21 cellular contexts compared by ENCODE assay signal in genomic region chr20:64091762-64092161, GRCh38. TPM values are rescaled to one million over a fixed set of nuclear protein-coding genes. Genes with fewer than 3 reads are reported as not detected.
DNase-seq lines count a peak whose midpoint lies in the region; ATAC-seq and TF ChIP-seq lines count a peak whose summit lies in the region.
"Had no signal": no experiment of that assay in that cellular context is flagged by ENCODE, and none has a peak within 500 bp of the region (broad histone marks: within the 10 kb centered on the region; RNA-seq: fewer than 3 reads in every experiment).

No MANE protein-coding gene starts in this region.

- intact Hi-C loops in heart right ventricle (cut with DNase I), result no loop called here

- WGBS in heart right ventricle, 2 donors, result 20 to 27% methylated on average over 17 of the region's 17 CpGs

- H2AFZ ChIP-seq in neural progenitor cell (replicated peaks), result no peak overlapping the region
- H2AFZ ChIP-seq: hepatocyte had no signal

- H3K9ac ChIP-seq in neural progenitor cell, result no peak overlapping the region

- H4K20me1 ChIP-seq in neural progenitor cell (ENCODE audit: low read depth), result no peaks in the 10 kb centered on the region

- H3K4me1 ChIP-seq in neural progenitor cell (peaks cover 3% of the 10 kb centered on the region), heart right ventricle (no peaks in the 10 kb centered on the region)
- H3K4me1 ChIP-seq: thyroid gland had no signal

- H3K79me2 ChIP-seq in neural progenitor cell (ENCODE audit: low read depth), result no peaks in the 10 kb centered on the region
- H3K79me2 ChIP-seq: hepatocyte had no signal

- H3K4me3 Mint-ChIP-seq in neural progenitor cell, result peak overlapping the region; percentile 66
- H3K4me3 Mint-ChIP-seq: activated CD8-positive, alpha-beta T cell treated with anti-CD3 and anti-CD28 coated beads, Interleukin-2, amount 10 ng/mL, durations not matched to agents 7 days and 5 days; activated T-helper 17 cell treated with anti-CD3 and anti-CD28 coated beads, Interleukin-2, amount 50 U/mL, for 72 hours had no signal

- H3K27ac ChIP-seq in neural progenitor cell (no peak overlapping the region), heart right ventricle (no peak overlapping the region)
- H3K27ac ChIP-seq: hepatocyte, thyroid gland had no signal

- peak overlapping the region; percentile 81 for H3K27ac Mint-ChIP-seq in neural progenitor cell
- H3K27ac Mint-ChIP-seq: activated CD8-positive, alpha-beta T cell treated with anti-CD3 and anti-CD28 coated beads, Interleukin-2, amount 10 ng/mL, durations not matched to agents 7 days and 5 days; activated T-helper 17 cell treated with anti-CD3 and anti-CD28 coated beads, Interleukin-2, amount 50 U/mL, for 72 hours; nephron had no signal

- H3K4me2 ChIP-seq in neural progenitor cell, result no peak overlapping the region
- H3K4me2 ChIP-seq: hepatocyte had no signal

- peaks cover 34% of the 10 kb centered on the region for H3K27me3 Mint-ChIP-seq in neural progenitor cell (ENCODE audit: insufficient read depth, low read depth)
- H3K27me3 Mint-ChIP-seq: activated T-helper 17 cell treated with anti-CD3 and anti-CD28 coated beads, Interleukin-2, amount 50 U/mL, for 72 hours; CD4-positive, alpha-beta memory T cell had no signal

- no peak for ATAC-seq in heart right ventricle
- ATAC-seq: activated T-helper 17 cell treated with anti-CD3 and anti-CD28 coated beads, Interleukin-2, amount 50 U/mL, for 72 hours had no signal

- no peaks in the 10 kb centered on the region for H3K36me3 ChIP-seq in neural progenitor cell
- no peaks in the 10 kb centered on the region for H3K36me3 ChIP-seq in heart right ventricle
- H3K36me3 ChIP-seq: thyroid gland had no signal

- peak; percentile 47 to 56 for DNase-seq in NCI-H524 (lab: John Stamatoyannopoulos, UW)
- no peak for DNase-seq in NCI-H524 treated with DMSO at 0.1 percent for 48 hours (lab: John Stamatoyannopoulos, UW)
- peak; percentile 34 for DNase-seq in NCI-H69 (lab: John Stamatoyannopoulos, UW)
- DNase-seq in cerebellum (ENCODE audit: low spot score), result peak; percentile 39
- DNase-seq in neural progenitor cell (ENCODE audit: low spot score), result peak; percentile 59
- no peak for DNase-seq in heart right ventricle
- no peak for DNase-seq in Ammon's horn (ENCODE audit: low spot score)
- no peak for DNase-seq in effector CD4-positive, alpha-beta T cell
- DNase-seq: activated CD8-positive, alpha-beta T cell treated with anti-CD3 and anti-CD28 coated beads, Interleukin-2, amount 10 ng/mL, durations not matched to agents 7 days and 5 days; erythroblast; Kasumi-1; NCI-H1436; right cardiac atrium; thyroid gland had no signal

- H3K4me3 ChIP-seq in neural progenitor cell, result no peak overlapping the region
- no peak overlapping the region for H3K4me3 ChIP-seq in heart right ventricle
- H3K4me3 ChIP-seq: hepatocyte, thyroid gland had no signal

- H3K27me3 ChIP-seq in neural progenitor cell, result peaks cover 50% of the 10 kb centered on the region
- peaks cover 0 to 22% (median 12%) of the 10 kb centered on the region in 7 donors for H3K27me3 ChIP-seq in heart right ventricle
- H3K27me3 ChIP-seq: hepatocyte, thyroid gland had no signal

- peaks cover 8% of the 10 kb centered on the region for H3K9me3 Mint-ChIP-seq in neural progenitor cell

- H3K4me1 Mint-ChIP-seq in neural progenitor cell, result peaks cover 19% of the 10 kb centered on the region
- H3K4me1 Mint-ChIP-seq: nephron had no signal

- H3K36me3 Mint-ChIP-seq in neural progenitor cell, result peaks cover under 1% of the 10 kb centered on the region

- peaks cover 9% of the 10 kb centered on the region for H3F3A ChIP-seq in neural progenitor cell (ENCODE audit: low read depth)

- TF ChIP-seq CTCF in neural progenitor cell (IDR thresholded peaks at IDR 0.05), result no peak
- TF ChIP-seq CTCF in heart right ventricle (IDR thresholded peaks at IDR 0.05), result no peak

- H3K9me3 ChIP-seq in neural progenitor cell (ENCODE audit: low read depth) (no peaks in the 10 kb centered on the region), heart right ventricle (peaks cover 0 to 3% (median 0%) of the 10 kb centered on the region in 11 donors)
- H3K9me3 ChIP-seq: thyroid gland had no signal

RNA-seq across cellular contexts. Expression of gene LKAAEAR1, which starts 7.6 kb away (rescaled TPM):
- total RNA-seq in cerebellum (0.36 TPM), neural progenitor cell (ENCODE audit: low replicate concordance) (0.99 TPM in 1 of 2 replicates, not detected in the other), heart right ventricle (not detected)
- polyA plus RNA-seq in heart right ventricle, result under 1 TPM in 1 of 2 donors, not detected in 1; 0.12 TPM
- total RNA-seq: hepatocyte, left lobe of liver had no signal

RNA-seq across cellular contexts. Expression of gene OPRL1, which starts 11.9 kb away (rescaled TPM):
- total RNA-seq in cerebellum (9.5 TPM), neural progenitor cell (ENCODE audit: low replicate concordance) (1.3 and 3.3 TPM in 2 replicates), heart right ventricle (1 to 10 TPM in 1 of 10 donors, under 1 TPM in 9; 0.27 to 1.3 (median 0.42) TPM)
- polyA plus RNA-seq in heart right ventricle, result under 1 TPM; 0.19 to 0.29 TPM

RNA-seq across cellular contexts. Expression of gene RGS19, which starts 12.4 kb away (rescaled TPM):
- 8.4 TPM for total RNA-seq in cerebellum
- total RNA-seq in neural progenitor cell (ENCODE audit: low replicate concordance), result 2.0 and 11.0 TPM in 2 replicates
- total RNA-seq in heart right ventricle, result 10 to 100 TPM in 1 of 10 donors, 1 to 10 TPM in 9; 1.8 to 13.1 (median 3.3) TPM
- 1 to 10 TPM; 4.5 to 6.4 TPM for polyA plus RNA-seq in heart right ventricle

RNA-seq across cellular contexts. Expression of gene NPBWR2, which starts 15.6 kb away (rescaled TPM):
- not detected for total RNA-seq in cerebellum
- not detected in 2 replicates for total RNA-seq in neural progenitor cell (ENCODE audit: low replicate concordance)
- total RNA-seq in heart right ventricle, result not detected
- not detected for polyA plus RNA-seq in heart right ventricle
- total RNA-seq: A673; activated CD8-positive, alpha-beta T cell treated with anti-CD3 and anti-CD28 coated beads, Interleukin-2, amount 10 ng/mL, durations not matched to agents 7 days and 5 days; activated T-helper 17 cell treated with anti-CD3 and anti-CD28 coated beads, Interleukin-2, amount 50 U/mL, for 72 hours; CD4-positive, alpha-beta memory T cell; hepatocyte; left lobe of liver; right cardiac atrium; SK-MEL-5; thyroid gland had no signal
- polyA plus RNA-seq: CD4-positive, alpha-beta memory T cell; hepatocyte; right cardiac atrium had no signal

RNA-seq across cellular contexts. Expression of gene TCEA2, which starts 28.8 kb away (rescaled TPM):
- total RNA-seq in cerebellum (26.5 TPM), neural progenitor cell (ENCODE audit: low replicate concordance) (23.2 and 51.2 TPM in 2 replicates), heart right ventricle (10 to 100 TPM; 40.8 to 51.0 (median 44.9) TPM)
- 10 to 100 TPM; 35.0 to 54.9 TPM for polyA plus RNA-seq in heart right ventricle

Comparison
In these comparisons a context has a peak if more than half of its experiments do, and no peak if none do; other contexts are left out.
1. DNase-seq: peak in NCI-H524 (2 of 2), NCI-H69 (single experiment), cerebellum (single experiment) and neural progenitor cell (single experiment); none in NCI-H524 treated with DMSO at 0.1 percent for 48 hours (single experiment), heart right ventricle (0 of 2), Ammon's horn (single experiment) and effector CD4-positive, alpha-beta T cell (single experiment).